Comparison of ENCODE assay signal across 22 cellular contexts in genomic region chr15:62883938-62884479, GRCh38.
A peak's percentile ranks its signal among the peaks of the same experiment; 100 is the strongest.
DNase-seq lines count a peak whose midpoint lies in the region; ATAC-seq and TF ChIP-seq lines count a peak whose summit lies in the region.
"Had no signal": no experiment of that assay in that cellular context is flagged by ENCODE, and none has a peak within 500 bp of the region (broad histone marks: within the 10 kb centered on the region; RNA-seq: fewer than 3 reads in every experiment).

No MANE protein-coding gene starts in this region.

- no peaks in the 10 kb centered on the region for H3K36me3 ChIP-seq in esophagus muscularis mucosa
- no peaks in the 10 kb centered on the region for H3K36me3 ChIP-seq in muscle layer of duodenum (ENCODE audit: control insufficient read depth in 1 of 2, insufficient read depth in 2 of 2, low read length in 2 of 2)
- H3K36me3 ChIP-seq: suprapubic skin had no signal

- TF ChIP-seq POLR2A in esophagus muscularis mucosa (IDR thresholded peaks at IDR 0.05; ENCODE audit: low read depth) = no peak

- intact Hi-C loops in esophagus muscularis mucosa (cut with DNase I) (no loop called here), cardiac septum (cut with DNase I) (no loop called here)

- H3K4me3 ChIP-seq in HFF-Myc (replicated peaks; ENCODE audit: low read depth, low read length) (no peak overlapping the region), esophagus muscularis mucosa (peak overlapping the region in 3 of 4 donors; percentile 21 to 41 (median 32)), muscle layer of duodenum (ENCODE audit: low read depth in 1 of 2, low read length in 2 of 2) (no peak overlapping the region)
- H3K4me3 ChIP-seq: mucosa of descending colon, suprapubic skin had no signal

- H3K27ac ChIP-seq in esophagus muscularis mucosa (replicated peaks in 1 of 4) (peak overlapping the region; percentile 70 to 88 (median 85)), muscle layer of duodenum (ENCODE audit: low read length) (peak overlapping the region; percentile 76)

- H3K9me3 ChIP-seq in esophagus muscularis mucosa (no peaks in the 10 kb centered on the region), muscle layer of duodenum (ENCODE audit: control insufficient read depth in 1 of 2, low read length in 2 of 2) (no peaks in the 10 kb centered on the region)
- H3K9me3 ChIP-seq: mucosa of descending colon, suprapubic skin had no signal

- TF ChIP-seq CTCF in HFF-Myc (IDR thresholded peaks at IDR 0.05; ENCODE audit: low read depth, low read length, missing control alignments) = no peak
- peak in 2 of 3 experiments; percentile 16 to 22 for TF ChIP-seq CTCF in esophagus muscularis mucosa (IDR thresholded peaks at IDR 0.05)
- TF ChIP-seq CTCF in GM20000 (IDR thresholded peaks at IDR 0.05; ENCODE audit: extremely low read depth, missing control alignments) = no peak

- H3K4me1 ChIP-seq in esophagus muscularis mucosa = peaks cover 7 to 86% (median 74%) of the 10 kb centered on the region in 4 donors
- peaks cover 0 to 37% of the 10 kb centered on the region in 2 donors for H3K4me1 ChIP-seq in muscle layer of duodenum (ENCODE audit: control insufficient read depth in 1 of 2, insufficient read depth in 2 of 2, low read length in 2 of 2)

- no peak for TF ChIP-seq EP300 in esophagus muscularis mucosa (IDR thresholded peaks at IDR 0.05)

- H3K27me3 ChIP-seq in esophagus muscularis mucosa = no peaks in the 10 kb centered on the region
- no peaks in the 10 kb centered on the region for H3K27me3 ChIP-seq in muscle layer of duodenum (ENCODE audit: low read depth, low read length)
- H3K27me3 ChIP-seq: suprapubic skin had no signal

- peak; percentile 61 for DNase-seq in AG08395 (ENCODE audit: low spot score)
- peak; percentile 94 for DNase-seq in HFF-Myc (ENCODE audit: extremely low read depth, low read depth)
- no peak for DNase-seq in esophagus muscularis mucosa (ENCODE audit: extremely low spot score)
- no peak for DNase-seq in cardiac septum (ENCODE audit: low spot score)
- DNase-seq in GM20000 (ENCODE audit: low spot score) = no peak
- DNase-seq: activated CD8-positive, alpha-beta T cell treated with anti-CD3 and anti-CD28 coated beads, Interleukin-2, amount 10 ng/mL, durations not matched to agents 7 days and 5 days; activated T-cell treated with anti-CD3 and anti-CD28 coated beads, Interleukin-2, amount 50 U/mL, for 1 hour; anterior cingulate cortex; CD4-positive, alpha-beta T cell; cerebellar nuclear complex; H9; Karpas-422; left ventricle myocardium superior; mucosa of descending colon; NCI-H2029 treated with DMSO at 0.1 percent for 48 hours; NCI-H510A; RPMI8226; stimulated activated CD8-positive, alpha-beta memory T cell treated with anti-CD3 and anti-CD28 coated beads, Interleukin-4, amount 100 ng/mL, for 48 hours had no signal

- WGBS in esophagus muscularis mucosa = 37% methylated on average over 7 of the region's 7 CpGs

- ATAC-seq in GM21423 (IDR thresholded peaks at IDR 0.05; ENCODE audit: unreplicated experiment) (no peak), HG03175 (IDR thresholded peaks at IDR 0.05; ENCODE audit: unreplicated experiment) (no peak)
- ATAC-seq: activated CD8-positive, alpha-beta T cell treated with anti-CD3 and anti-CD28 coated beads, Interleukin-2, amount 10 ng/mL, durations not matched to agents 7 days and 5 days; left ventricle myocardium superior; mucosa of descending colon had no signal

Comparison
In these comparisons a context has a peak if more than half of its experiments do, and no peak if none do; other contexts are left out.
1. DNase-seq: peak in AG08395 (single experiment) and HFF-Myc (single experiment); none in esophagus muscularis mucosa (single experiment), cardiac septum (single experiment) and GM20000 (single experiment).
2. H3K4me3 ChIP-seq: peak in esophagus muscularis mucosa (3 of 4); none in HFF-Myc (single experiment) and muscle layer of duodenum (0 of 2).
3. CTCF ChIP-seq: peak in esophagus muscularis mucosa (2 of 3); none in HFF-Myc (single experiment) and GM20000 (single experiment).